8 cellular contexts compared by ENCODE assay signal in the genomic region with DNA sequence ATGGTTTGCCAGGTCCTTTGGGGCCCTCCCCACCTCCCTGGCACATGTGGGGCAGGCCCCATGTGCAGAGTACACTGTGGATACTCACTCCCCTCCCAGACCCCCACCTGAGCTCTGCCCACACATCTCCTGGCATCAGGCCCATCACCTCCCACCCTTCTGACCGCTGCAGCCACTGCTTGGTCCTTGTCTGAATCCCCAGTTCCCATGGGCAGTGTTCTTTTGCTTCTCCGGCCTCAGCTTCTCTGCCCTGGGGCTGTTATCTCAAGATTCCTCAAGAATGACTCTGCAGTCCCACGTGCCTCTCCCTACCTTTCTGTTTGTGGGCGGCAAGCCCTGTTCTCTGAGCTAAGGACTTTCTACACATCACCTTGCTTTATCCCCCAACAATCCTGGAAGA.
A peak's percentile ranks its signal among the peaks of the same experiment; 100 is the strongest.
DNase-seq lines count a peak whose midpoint lies in the region; ATAC-seq and TF ChIP-seq lines count a peak whose summit lies in the region.

No MANE protein-coding gene starts in this region.

- no peak overlapping the region for H2BK5ac ChIP-seq in mesenchymal stem cell (ENCODE audit: low read depth, low read length, poor library complexity, severe bottlenecking)

- H4K8ac ChIP-seq in mesenchymal stem cell (ENCODE audit: low read length) = no peak overlapping the region

- WGBS in mesenchymal stem cell = 23% methylated on average over 4 of the region's 4 CpGs

- in situ Hi-C loops in astrocyte of the spinal cord (cut with HindIII; ENCODE audit: low sequenced_read_pairs) = no loop called here
- in situ Hi-C loops in KBM-7 (cut with MboI; ENCODE audit: low pct_unique_long_range_greater_than_20kb, low sequenced_read_pairs) = no loop called here

- H3K36me3 ChIP-seq in BLaER1 treated with 17β-estradiol and CSF1 and Interleukin-3, amounts not matched to agents 10 nM and 100 nM = no peaks in the 10 kb centered on the region
- H3K36me3 ChIP-seq in mesenchymal stem cell (ENCODE audit: control insufficient read depth in 1 of 2, insufficient read depth in 2 of 2, low read depth in 1 of 2, low read length in 2 of 2) = no peaks in the 10 kb centered on the region

- DNase-seq in LoVo (ENCODE audit: low spot score) (peak; percentile 67), astrocyte of the spinal cord (ENCODE audit: low read depth, low spot score) (peak; percentile 67), mesenchymal stem cell (peak; percentile 60), NCI-H82 (lab: John Stamatoyannopoulos, UW) (no peak), KBM-7 (no peak), NCI-H2081 treated with DMSO at 0.1 percent for 48 hours (lab: John Stamatoyannopoulos, UW) (no peak)

- no peaks in the 10 kb centered on the region for H4K20me1 ChIP-seq in BLaER1 treated with 17β-estradiol and CSF1 and Interleukin-3, amounts not matched to agents 10 nM and 100 nM

- H3K4me3 ChIP-seq in BLaER1 treated with 17β-estradiol and CSF1 and Interleukin-3, amounts not matched to agents 10 nM and 100 nM = no peak overlapping the region
- no peak overlapping the region for H3K4me3 ChIP-seq in astrocyte of the spinal cord (ENCODE audit: low read depth, low read length)
- H3K4me3 ChIP-seq in mesenchymal stem cell (ENCODE audit: insufficient read depth in 1 of 2, low read depth in 1 of 2, low read length in 2 of 2) = no peak overlapping the region

- peak overlapping the region; percentile 81 to 99 (median 91) for H3K4me2 ChIP-seq in BLaER1 treated with 17β-estradiol and CSF1 and Interleukin-3, amounts not matched to agents 10 nM and 100 nM
- no peak overlapping the region for H3K4me2 ChIP-seq in mesenchymal stem cell (ENCODE audit: low read length, poor library complexity, severe bottlenecking)

- TF ChIP-seq CTCF in astrocyte of the spinal cord (IDR thresholded peaks at IDR 0.05; ENCODE audit: low read depth, low read length) = no peak

- no peak for ATAC-seq in HG03159 (IDR thresholded peaks at IDR 0.05; ENCODE audit: unreplicated experiment)

- H3K18ac ChIP-seq in mesenchymal stem cell (ENCODE audit: low read depth in 1 of 2, low read length in 2 of 2) = peak overlapping the region in 1 of 2 experiments; percentile 72

- no peak overlapping the region for H2AK5ac ChIP-seq in mesenchymal stem cell (ENCODE audit: low read length, severe bottlenecking)

- peak overlapping the region in 1 of 2 experiments; percentile 37 for H2BK12ac ChIP-seq in mesenchymal stem cell (ENCODE audit: low read length in 2 of 2)

- peak overlapping the region in 10 of 11 experiments; percentile 4 to 83 (median 76); a peak in 19 of 22 replicates for H3K27ac ChIP-seq in BLaER1 treated with 17β-estradiol and CSF1 and Interleukin-3, amounts not matched to agents 10 nM and 100 nM
- no peak overlapping the region for H3K27ac ChIP-seq in mesenchymal stem cell (ENCODE audit: low read length, poor library complexity, severe bottlenecking)

- H3K9me3 ChIP-seq in BLaER1 treated with 17β-estradiol and CSF1 and Interleukin-3, amounts not matched to agents 10 nM and 100 nM (replicated peaks in 1 of 11) = no peaks in the 10 kb centered on the region
- no peaks in the 10 kb centered on the region for H3K9me3 ChIP-seq in mesenchymal stem cell (ENCODE audit: control insufficient read depth, low read length)

- peak overlapping the region in 9 of 11 experiments; percentile 36 to 72 (median 65); a peak in 14 of 22 replicates for H3K9ac ChIP-seq in BLaER1 treated with 17β-estradiol and CSF1 and Interleukin-3, amounts not matched to agents 10 nM and 100 nM
- no peak overlapping the region for H3K9ac ChIP-seq in mesenchymal stem cell (ENCODE audit: low read length)

- H3K14ac ChIP-seq in mesenchymal stem cell (ENCODE audit: low read length in 2 of 2) = no peak overlapping the region

- H3K23ac ChIP-seq in mesenchymal stem cell (ENCODE audit: low read length in 2 of 2) = no peak overlapping the region

- no peaks in the 10 kb centered on the region for H3K79me1 ChIP-seq in mesenchymal stem cell (replicated peaks; ENCODE audit: low read length, poor library complexity, severe bottlenecking)

- H3K4me1 ChIP-seq in BLaER1 treated with 17β-estradiol and CSF1 and Interleukin-3, amounts not matched to agents 10 nM and 100 nM = peaks cover 59 to 100% (median 97%) of the 10 kb centered on the region in 10 experiments
- peaks cover 34% of the 10 kb centered on the region for H3K4me1 ChIP-seq in mesenchymal stem cell (ENCODE audit: control insufficient read depth, insufficient read depth, low read depth, low read length)

- no peak overlapping the region for H2BK120ac ChIP-seq in mesenchymal stem cell (ENCODE audit: low read depth, low read length)

- no peaks in the 10 kb centered on the region for H3K27me3 ChIP-seq in BLaER1 treated with 17β-estradiol and CSF1 and Interleukin-3, amounts not matched to agents 10 nM and 100 nM
- peaks cover 0 to 29% of the 10 kb centered on the region in 2 experiments for H3K27me3 ChIP-seq in mesenchymal stem cell (ENCODE audit: control insufficient read depth in 1 of 2, insufficient read depth in 1 of 2, low read length in 2 of 2)

- no peak overlapping the region for H2BK15ac ChIP-seq in mesenchymal stem cell (ENCODE audit: low read depth, poor library complexity, severe bottlenecking)

- H4K91ac ChIP-seq in mesenchymal stem cell (ENCODE audit: low read length) = peak overlapping the region; percentile 8

- no peak overlapping the region for H2AFZ ChIP-seq in mesenchymal stem cell (ENCODE audit: low read depth, low read length)

- H3K4ac ChIP-seq in mesenchymal stem cell (ENCODE audit: low read depth in 1 of 2, low read length in 2 of 2) = peak overlapping the region in 1 of 2 experiments; percentile 31

Comparison
In these comparisons a context has a peak if more than half of its experiments do, and no peak if none do; other contexts are left out.
1. DNase-seq: peak in LoVo (single experiment), astrocyte of the spinal cord (single experiment) and mesenchymal stem cell (single experiment); none in NCI-H82 (single experiment), KBM-7 (single experiment) and NCI-H2081 treated with DMSO at 0.1 percent for 48 hours (single experiment).